10 cellular contexts compared by ENCODE assay signal in genomic region chr13:28355822-28356371, GRCh38.
DNase-seq lines count a peak whose midpoint lies in the region; ATAC-seq and TF ChIP-seq lines count a peak whose summit lies in the region.
"Had no signal": no experiment of that assay in that cellular context is flagged by ENCODE, and none has a peak within 500 bp of the region (broad histone marks: within the 10 kb centered on the region; RNA-seq: fewer than 3 reads in every experiment).

No MANE protein-coding gene starts in this region.

- TF ChIP-seq EP300 in tibial nerve (IDR thresholded peaks at IDR 0.05), result no peak

- H3K27me3 ChIP-seq in endodermal cell (ENCODE audit: control insufficient read depth, insufficient read depth, low read length, poor library complexity, severe bottlenecking) (no peaks in the 10 kb centered on the region), tibial nerve (no peaks in the 10 kb centered on the region)
- H3K27me3 ChIP-seq in CD4-positive, alpha-beta memory T cell (ENCODE audit: insufficient read depth, low read length), result no peaks in the 10 kb centered on the region

- H3K4me1 Mint-ChIP-seq in activated T-cell treated with anti-CD3 and anti-CD28 coated beads, Interleukin-2, amount 50 U/mL, for 4 hours (ENCODE audit: low read depth), result peaks cover 30% of the 10 kb centered on the region
- peaks cover 32% of the 10 kb centered on the region for H3K4me1 Mint-ChIP-seq in endodermal cell
- H3K4me1 Mint-ChIP-seq in stimulated activated memory B cell treated with anti-CD40 and anti-IgM and Interleukin-4, amounts not matched to agents 10 μg/mL and 1 μg/mL and 100 μg/mL, for 72 hours, result peaks cover 6% of the 10 kb centered on the region
- H3K4me1 Mint-ChIP-seq in CD4-positive, alpha-beta memory T cell, result peaks cover 6 to 21% (median 9%) of the 10 kb centered on the region in 4 donors

- H3K27ac Mint-ChIP-seq in endodermal cell, result peak overlapping the region; percentile 56
- H3K27ac Mint-ChIP-seq in stimulated activated memory B cell treated with anti-CD40 and anti-IgM and Interleukin-4, amounts not matched to agents 10 μg/mL and 1 μg/mL and 100 μg/mL, for 72 hours, result no peak overlapping the region
- H3K27ac Mint-ChIP-seq in CD4-positive, alpha-beta memory T cell, result no peak overlapping the region

- no peaks in the 10 kb centered on the region for H3K36me3 Mint-ChIP-seq in activated T-cell treated with anti-CD3 and anti-CD28 coated beads, Interleukin-2, amount 50 U/mL, for 4 hours (ENCODE audit: insufficient read depth)
- H3K36me3 Mint-ChIP-seq in endodermal cell (ENCODE audit: low read depth), result no peaks in the 10 kb centered on the region
- no peaks in the 10 kb centered on the region for H3K36me3 Mint-ChIP-seq in stimulated activated memory B cell treated with anti-CD40 and anti-IgM and Interleukin-4, amounts not matched to agents 10 μg/mL and 1 μg/mL and 100 μg/mL, for 72 hours
- no peaks in the 10 kb centered on the region for H3K36me3 Mint-ChIP-seq in CD4-positive, alpha-beta memory T cell

- no peaks in the 10 kb centered on the region for H3K27me3 Mint-ChIP-seq in activated T-cell treated with anti-CD3 and anti-CD28 coated beads, Interleukin-2, amount 50 U/mL, for 4 hours (ENCODE audit: low read depth)
- no peaks in the 10 kb centered on the region for H3K27me3 Mint-ChIP-seq in endodermal cell (ENCODE audit: insufficient read depth)
- no peaks in the 10 kb centered on the region for H3K27me3 Mint-ChIP-seq in stimulated activated memory B cell treated with anti-CD40 and anti-IgM and Interleukin-4, amounts not matched to agents 10 μg/mL and 1 μg/mL and 100 μg/mL, for 72 hours
- no peaks in the 10 kb centered on the region for H3K27me3 Mint-ChIP-seq in CD4-positive, alpha-beta memory T cell

- TF ChIP-seq CTCF in endodermal cell (conservative IDR thresholded peaks at IDR 0.05) (no peak), tibial nerve (IDR thresholded peaks at IDR 0.05) (no peak)

- ATAC-seq in activated T-cell treated with anti-CD3 and anti-CD28 coated beads, Interleukin-2, amount 50 U/mL, for 4 hours, result peak; percentile 65 to 66
- peak; percentile 36 for ATAC-seq in stimulated activated memory B cell treated with anti-CD40 and anti-IgM and Interleukin-4, amounts not matched to agents 10 μg/mL and 1 μg/mL and 100 μg/mL, for 72 hours

- POLR2A ChIA-PET in CD4-positive, alpha-beta memory T cell (lab: Charles Lee; ENCODE audit: partially characterized antibody), result no interaction called here

- H3K36me3 ChIP-seq in endodermal cell (ENCODE audit: control insufficient read depth, insufficient read depth, low read length) (no peaks in the 10 kb centered on the region), tibial nerve (no peaks in the 10 kb centered on the region)
- H3K36me3 ChIP-seq in CD4-positive, alpha-beta memory T cell (ENCODE audit: insufficient read depth, low read length), result no peaks in the 10 kb centered on the region

- no peak overlapping the region for H3K27ac ChIP-seq in endodermal cell (ENCODE audit: low read depth, low read length)
- H3K27ac ChIP-seq in tibial nerve, result no peak overlapping the region
- no peak overlapping the region for H3K27ac ChIP-seq in CD4-positive, alpha-beta memory T cell (ENCODE audit: low read depth, low read length)

- CTCF ChIA-PET in CD4-positive, alpha-beta memory T cell (lab: Charles Lee; ENCODE audit: partially characterized antibody), result no interaction called here

- H3K4me1 ChIP-seq in endodermal cell (ENCODE audit: control insufficient read depth, insufficient read depth, low read length) (peaks cover 7% of the 10 kb centered on the region), tibial nerve (peaks cover 0 to 2% (median 0%) of the 10 kb centered on the region in 4 donors)
- H3K4me1 ChIP-seq in CD4-positive, alpha-beta memory T cell (ENCODE audit: insufficient read depth, low read length), result peaks cover 7% of the 10 kb centered on the region

- WGBS in endodermal cell (ENCODE audit: insufficient coverage in 1 of 2, insufficient read length in 1 of 2), 2 experiments, result 80 to 82% methylated on average over 5 to 8 of the region's 8 CpGs
- WGBS in tibial nerve, 2 donors, result 49 to 58% methylated on average over 8 of the region's 8 CpGs

- no peak for DNase-seq in activated T-cell treated with anti-CD3 and anti-CD28 coated beads, Interleukin-2, amount 50 U/mL, for 4 hours
- no peak for DNase-seq in activated T-cell treated with anti-CD3 and anti-CD28 coated beads for 4 hours
- peak; percentile 14 for DNase-seq in OCI-M1 (lab: John Stamatoyannopoulos, UW)
- DNase-seq in endodermal cell, result peak; percentile 56
- DNase-seq in tibial nerve (ENCODE audit: low spot score in 2 of 2), result no peak
- DNase-seq in CD4-positive, alpha-beta memory T cell, result no peak
- no peak for DNase-seq in NCI-H1092 (lab: John Stamatoyannopoulos, UW)
- DNase-seq: amygdala, SHP77 treated with DMSO at 0.1 percent for 48 hours had no signal

- no peak overlapping the region for H3K9ac ChIP-seq in endodermal cell (ENCODE audit: extremely low read depth, low read length, poor library complexity, severe bottlenecking)

- TF ChIP-seq POLR2A in tibial nerve (IDR thresholded peaks at IDR 0.05), result no peak

- H3K4me3 Mint-ChIP-seq in activated T-cell treated with anti-CD3 and anti-CD28 coated beads, Interleukin-2, amount 50 U/mL, for 4 hours, result no peak overlapping the region
- no peak overlapping the region for H3K4me3 Mint-ChIP-seq in endodermal cell
- no peak overlapping the region for H3K4me3 Mint-ChIP-seq in stimulated activated memory B cell treated with anti-CD40 and anti-IgM and Interleukin-4, amounts not matched to agents 10 μg/mL and 1 μg/mL and 100 μg/mL, for 72 hours
- H3K4me3 Mint-ChIP-seq in CD4-positive, alpha-beta memory T cell, result no peak overlapping the region

- H3K4me3 ChIP-seq in endodermal cell (ENCODE audit: low read length), result no peak overlapping the region
- H3K4me3 ChIP-seq in tibial nerve, result no peak overlapping the region
- H3K4me3 ChIP-seq in CD4-positive, alpha-beta memory T cell (ENCODE audit: low read length in 2 of 2), result no peak overlapping the region

- H3K9me3 Mint-ChIP-seq in activated T-cell treated with anti-CD3 and anti-CD28 coated beads, Interleukin-2, amount 50 U/mL, for 4 hours, result no peaks in the 10 kb centered on the region
- no peaks in the 10 kb centered on the region for H3K9me3 Mint-ChIP-seq in endodermal cell
- H3K9me3 Mint-ChIP-seq in stimulated activated memory B cell treated with anti-CD40 and anti-IgM and Interleukin-4, amounts not matched to agents 10 μg/mL and 1 μg/mL and 100 μg/mL, for 72 hours, result peaks cover 3% of the 10 kb centered on the region
- peaks cover 0 to 1% (median 0%) of the 10 kb centered on the region in 8 donors for H3K9me3 Mint-ChIP-seq in CD4-positive, alpha-beta memory T cell

- H3K9me3 ChIP-seq in endodermal cell (ENCODE audit: control insufficient read depth, low read length), result no peaks in the 10 kb centered on the region
- H3K9me3 ChIP-seq in tibial nerve, result no peaks in the 10 kb centered on the region
- no peaks in the 10 kb centered on the region for H3K9me3 ChIP-seq in CD4-positive, alpha-beta memory T cell (ENCODE audit: control insufficient read depth in 1 of 2, low read length in 2 of 2)

- intact Hi-C loops in CD4-positive, alpha-beta memory T cell (cut with micrococcal nuclease), result no loop called here

Comparison
In these comparisons a context has a peak if more than half of its experiments do, and no peak if none do; other contexts are left out.
1. DNase-seq: peak in OCI-M1 (single experiment) and endodermal cell (single experiment); none in activated T-cell treated with anti-CD3 and anti-CD28 coated beads, Interleukin-2, amount 50 U/mL, for 4 hours (single experiment), activated T-cell treated with anti-CD3 and anti-CD28 coated beads for 4 hours (single experiment), tibial nerve (0 of 2), CD4-positive, alpha-beta memory T cell (0 of 5) and NCI-H1092 (single experiment).